In the genomic region with DNA sequence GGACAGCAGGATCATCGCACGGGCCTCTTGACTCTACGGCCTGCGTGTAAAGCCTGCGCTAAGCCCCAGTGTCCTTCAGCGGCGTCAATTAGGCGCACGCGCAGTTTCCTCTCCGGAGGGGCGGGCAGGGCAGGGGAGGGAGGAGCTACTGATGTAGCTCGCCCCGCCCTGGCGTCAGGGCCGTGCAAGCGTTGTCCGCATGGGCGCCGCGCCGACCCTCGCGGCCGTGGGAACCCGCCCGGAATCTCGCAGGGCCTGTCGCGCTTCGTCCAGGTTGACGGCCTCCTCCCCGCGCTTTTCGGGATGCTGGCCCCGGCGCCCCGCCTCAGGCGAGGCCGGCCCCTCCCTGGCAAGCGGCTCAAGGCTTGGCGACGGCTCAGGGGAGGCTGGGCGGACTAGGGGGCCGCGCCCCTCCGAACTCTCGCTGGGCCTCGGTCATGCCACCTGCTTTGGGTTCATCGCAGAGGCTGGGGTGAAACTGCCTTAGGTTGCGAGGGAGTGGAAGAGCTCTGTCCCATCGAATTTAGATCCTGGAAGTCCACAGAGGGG, we compare ENCODE assay signal across 8 cellular contexts.
DNase-seq lines count a peak whose midpoint lies in the region; ATAC-seq and TF ChIP-seq lines count a peak whose summit lies in the region.

No MANE protein-coding gene starts in this region.

- H3K27me3 ChIP-seq in AG04450 (ENCODE audit: control insufficient read depth, insufficient read depth, low read length), result no peaks in the 10 kb centered on the region

- peaks cover 14% of the 10 kb centered on the region for H3K4me1 Mint-ChIP-seq in WTC11
- H3K4me1 Mint-ChIP-seq in MCF 10A (ENCODE audit: insufficient read depth, unreplicated experiment), result no peaks in the 10 kb centered on the region

- H3K27ac ChIP-seq in AG04450 (ENCODE audit: low read depth, low read length) (no peak overlapping the region), skin epidermis (peak overlapping the region; percentile 6 to 91 (median 76))

- H3K27ac Mint-ChIP-seq in WTC11 (no peak overlapping the region), MCF 10A (ENCODE audit: low read depth, unreplicated experiment) (peak overlapping the region; percentile 23)

- H3K36me3 Mint-ChIP-seq in WTC11 (peaks cover 3% of the 10 kb centered on the region; the same call in 1 of the 2 replicates), MCF 10A (ENCODE audit: insufficient read depth, unreplicated experiment) (peaks cover 12% of the 10 kb centered on the region)

- DNase-seq in AG04450 (ENCODE audit: low read depth, low spot score) (no peak), WTC11 (ENCODE audit: low spot score) (peak; percentile 83), MCF 10A (ENCODE audit: unreplicated experiment) (no peak), iPS-NIHi11 (ENCODE audit: low spot score) (peak; percentile 98), HK-2 (ENCODE audit: unreplicated experiment) (no peak)

- POLR2A ChIA-PET in AG04450 (lab: Yijun Ruan, JAX), result interaction anchor here (0.6 to 1.0 kb wide), 4 partner anchors 11 to 68 kb away, joined by 3 read pairs; a partner anchor contains a TSS
- POLR2A ChIA-PET in WTC11 (lab: Charles Lee), result interaction anchor here (1.6 kb wide), 1 partner anchor 109 kb away, joined by 3 read pairs; no protein-coding TSS in a partner anchor
- POLR2A ChIA-PET in MCF 10A (lab: Yijun Ruan, JAX), result no interaction called here

- H3K27me3 Mint-ChIP-seq in WTC11 (ENCODE audit: low read depth) (peaks cover 8% of the 10 kb centered on the region), MCF 10A (ENCODE audit: insufficient read depth, unreplicated experiment) (no peaks in the 10 kb centered on the region)

- intact Hi-C loops in MCF 10A (cut with micrococcal nuclease), result no loop called here

- no TSS peak for BruUV-seq in MCF 10A (replicated peaks; lab: Mats Ljungman, UMichigan)

- TF ChIP-seq CTCF in AG04450 (IDR thresholded peaks at IDR 0.05; ENCODE audit: low read depth, low read length) (no peak), WTC11 (IDR thresholded peaks at IDR 0.05) (no peak), MCF 10A (IDR thresholded peaks at IDR 0.05; ENCODE audit: unreplicated experiment) (no peak)

- H3K4me3 ChIP-seq in AG04450 (ENCODE audit: low read depth, low read length) (peak overlapping the region; percentile 56), skin epidermis (peak overlapping the region; percentile 23 to 42 (median 34))

- H3K9me3 Mint-ChIP-seq in WTC11 (no peaks in the 10 kb centered on the region), MCF 10A (ENCODE audit: unreplicated experiment) (no peaks in the 10 kb centered on the region)

- no peaks in the 10 kb centered on the region; the same call in 1 of the 2 replicates for H3K9me3 ChIP-seq in AG04450 (ENCODE audit: control insufficient read depth, insufficient read depth, low read length)

- H3K4me3 Mint-ChIP-seq in WTC11 (peak overlapping the region; percentile 50), MCF 10A (ENCODE audit: unreplicated experiment) (no peak overlapping the region)

- ATAC-seq in GM19328 (IDR thresholded peaks at IDR 0.05; ENCODE audit: unreplicated experiment), result peak; percentile 89
- peak; percentile 44 for ATAC-seq in HG03469 (IDR thresholded peaks at IDR 0.05; ENCODE audit: unreplicated experiment)
- peak; percentile 97 for ATAC-seq in WTC11

- CTCF ChIA-PET in AG04450 (lab: Charles Lee) (interaction anchor here (2.3 to 5.9 kb wide), 3 partner anchors 24 to 106 kb away, joined by 9 to 41 read pairs (median 12); no protein-coding TSS in a partner anchor), WTC11 (lab: Charles Lee) (interaction anchor here (1.0 to 2.1 kb wide), 8 partner anchors 9 to 573 kb away, joined by 3 to 12 read pairs (median 6); no protein-coding TSS in a partner anchor), MCF 10A (lab: Yijun Ruan, JAX) (interaction anchor here (2.6 to 3.2 kb wide), 2 partner anchors 24 to 106 kb away, joined by 9 to 13 read pairs; no protein-coding TSS in a partner anchor)

TF ChIP-seq in WTC11, 78 proteins besides CTCF, POLR2A, EP300 and RAD21 (continues in another document):
- TF ChIP-seq ZNF138 (CRISPR knock-in tag; conservative IDR thresholded peaks at IDR 0.05) (0 out of 2 replicates have a peak, but pooled peaks have one; percentile 36), NR1H2 (CRISPR knock-in tag; IDR thresholded peaks at IDR 0.05) (no peak), ZNF317 (CRISPR knock-in tag; IDR thresholded peaks at IDR 0.05; ENCODE audit: borderline replicate concordance, low read depth) (no peak), SMAD3 (CRISPR knock-in tag; IDR thresholded peaks at IDR 0.05; ENCODE audit: borderline replicate concordance) (no peak), NR2C2 (CRISPR knock-in tag; IDR thresholded peaks at IDR 0.05) (no peak; the same call in 1 of the 2 replicates), TEAD1 (CRISPR knock-in tag; IDR thresholded peaks at IDR 0.05) (peak; percentile 32; the same call in 1 of the 2 replicates), JUN (CRISPR knock-in tag; IDR thresholded peaks at IDR 0.05) (no peak), ZNF423 (CRISPR knock-in tag; IDR thresholded peaks at IDR 0.05) (no peak), SMAD4 (CRISPR knock-in tag; IDR thresholded peaks at IDR 0.05) (no peak), FOXJ3 (CRISPR knock-in tag; IDR thresholded peaks at IDR 0.05; ENCODE audit: borderline replicate concordance) (no peak), FOXK1 (CRISPR knock-in tag; IDR thresholded peaks at IDR 0.05) (peak; percentile 46; the same call in 1 of the 2 replicates), GRHL2 (CRISPR knock-in tag; IDR thresholded peaks at IDR 0.05; ENCODE audit: insufficient replicate concordance, severe bottlenecking) (no peak), CREB1 (CRISPR knock-in tag; IDR thresholded peaks at IDR 0.05) (peak; percentile 82; the same call in 1 of the 2 replicates), RELA (CRISPR knock-in tag; IDR thresholded peaks at IDR 0.05; ENCODE audit: borderline replicate concordance) (peak; percentile 51; the same call in 1 of the 2 replicates), RORB (CRISPR knock-in tag; IDR thresholded peaks at IDR 0.05) (no peak), NFE2L1 (CRISPR knock-in tag; IDR thresholded peaks at IDR 0.05) (peak; percentile 50; the same call in 1 of the 2 replicates), ZNF396 (CRISPR knock-in tag; IDR thresholded peaks at IDR 0.05; ENCODE audit: borderline replicate concordance) (no peak), OVOL2 (CRISPR knock-in tag; IDR thresholded peaks at IDR 0.05; ENCODE audit: borderline replicate concordance) (no peak)
- TF ChIP-seq, protein P1, sequence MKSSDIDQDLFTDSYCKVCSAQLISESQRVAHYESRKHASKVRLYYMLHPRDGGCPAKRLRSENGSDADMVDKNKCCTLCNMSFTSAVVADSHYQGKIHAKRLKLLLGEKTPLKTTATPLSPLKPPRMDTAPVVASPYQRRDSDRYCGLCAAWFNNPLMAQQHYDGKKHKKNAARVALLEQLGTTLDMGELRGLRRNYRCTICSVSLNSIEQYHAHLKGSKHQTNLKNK (CRISPR knock-in tag; IDR thresholded peaks at IDR 0.05), result no peak
- TF ChIP-seq, protein P2, sequence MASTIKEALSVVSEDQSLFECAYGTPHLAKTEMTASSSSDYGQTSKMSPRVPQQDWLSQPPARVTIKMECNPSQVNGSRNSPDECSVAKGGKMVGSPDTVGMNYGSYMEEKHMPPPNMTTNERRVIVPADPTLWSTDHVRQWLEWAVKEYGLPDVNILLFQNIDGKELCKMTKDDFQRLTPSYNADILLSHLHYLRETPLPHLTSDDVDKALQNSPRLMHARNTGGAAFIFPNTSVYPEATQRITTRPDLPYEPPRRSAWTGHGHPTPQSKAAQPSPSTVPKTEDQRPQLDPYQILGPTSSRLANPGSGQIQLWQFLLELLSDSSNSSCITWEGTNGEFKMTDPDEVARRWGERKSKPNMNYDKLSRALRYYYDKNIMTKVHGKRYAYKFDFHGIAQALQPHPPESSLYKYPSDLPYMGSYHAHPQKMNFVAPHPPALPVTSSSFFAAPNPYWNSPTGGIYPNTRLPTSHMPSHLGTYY (CRISPR knock-in tag; IDR thresholded peaks at IDR 0.05), result no peak
- TF ChIP-seq, protein P3, sequence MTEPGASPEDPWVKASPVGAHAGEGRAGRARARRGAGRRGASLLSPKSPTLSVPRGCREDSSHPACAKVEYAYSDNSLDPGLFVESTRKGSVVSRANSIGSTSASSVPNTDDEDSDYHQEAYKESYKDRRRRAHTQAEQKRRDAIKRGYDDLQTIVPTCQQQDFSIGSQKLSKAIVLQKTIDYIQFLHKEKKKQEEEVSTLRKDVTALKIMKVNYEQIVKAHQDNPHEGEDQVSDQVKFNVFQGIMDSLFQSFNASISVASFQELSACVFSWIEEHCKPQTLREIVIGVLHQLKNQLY (CRISPR knock-in tag; IDR thresholded peaks at IDR 0.05), result no peak
- TF ChIP-seq, protein P4, sequence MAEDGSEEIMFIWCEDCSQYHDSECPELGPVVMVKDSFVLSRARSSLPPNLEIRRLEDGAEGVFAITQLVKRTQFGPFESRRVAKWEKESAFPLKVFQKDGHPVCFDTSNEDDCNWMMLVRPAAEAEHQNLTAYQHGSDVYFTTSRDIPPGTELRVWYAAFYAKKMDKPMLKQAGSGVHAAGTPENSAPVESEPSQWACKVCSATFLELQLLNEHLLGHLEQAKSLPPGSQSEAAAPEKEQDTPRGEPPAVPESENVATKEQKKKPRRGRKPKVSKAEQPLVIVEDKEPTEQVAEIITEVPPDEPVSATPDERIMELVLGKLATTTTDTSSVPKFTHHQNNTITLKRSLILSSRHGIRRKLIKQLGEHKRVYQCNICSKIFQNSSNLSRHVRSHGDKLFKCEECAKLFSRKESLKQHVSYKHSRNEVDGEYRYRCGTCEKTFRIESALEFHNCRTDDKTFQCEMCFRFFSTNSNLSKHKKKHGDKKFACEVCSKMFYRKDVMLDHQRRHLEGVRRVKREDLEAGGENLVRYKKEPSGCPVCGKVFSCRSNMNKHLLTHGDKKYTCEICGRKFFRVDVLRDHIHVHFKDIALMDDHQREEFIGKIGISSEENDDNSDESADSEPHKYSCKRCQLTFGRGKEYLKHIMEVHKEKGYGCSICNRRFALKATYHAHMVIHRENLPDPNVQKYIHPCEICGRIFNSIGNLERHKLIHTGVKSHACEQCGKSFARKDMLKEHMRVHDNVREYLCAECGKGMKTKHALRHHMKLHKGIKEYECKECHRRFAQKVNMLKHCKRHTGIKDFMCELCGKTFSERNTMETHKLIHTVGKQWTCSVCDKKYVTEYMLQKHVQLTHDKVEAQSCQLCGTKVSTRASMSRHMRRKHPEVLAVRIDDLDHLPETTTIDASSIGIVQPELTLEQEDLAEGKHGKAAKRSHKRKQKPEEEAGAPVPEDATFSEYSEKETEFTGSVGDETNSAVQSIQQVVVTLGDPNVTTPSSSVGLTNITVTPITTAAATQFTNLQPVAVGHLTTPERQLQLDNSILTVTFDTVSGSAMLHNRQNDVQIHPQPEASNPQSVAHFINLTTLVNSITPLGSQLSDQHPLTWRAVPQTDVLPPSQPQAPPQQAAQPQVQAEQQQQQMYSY (CRISPR knock-in tag; IDR thresholded peaks at IDR 0.05), result no peak

Comparison
In these comparisons a context has a peak if more than half of its experiments do, and no peak if none do; other contexts are left out.
1. DNase-seq: peak in WTC11 (single experiment) and iPS-NIHi11 (single experiment); none in AG04450 (single experiment), MCF 10A (single experiment) and HK-2 (single experiment).
2. ATAC-seq: peak in every context shown above with its lines; median percentile 97 in WTC11; 89 in GM19328; 44 in HG03469.